ENCODE assay signal across 8 cellular contexts in the genomic region with DNA sequence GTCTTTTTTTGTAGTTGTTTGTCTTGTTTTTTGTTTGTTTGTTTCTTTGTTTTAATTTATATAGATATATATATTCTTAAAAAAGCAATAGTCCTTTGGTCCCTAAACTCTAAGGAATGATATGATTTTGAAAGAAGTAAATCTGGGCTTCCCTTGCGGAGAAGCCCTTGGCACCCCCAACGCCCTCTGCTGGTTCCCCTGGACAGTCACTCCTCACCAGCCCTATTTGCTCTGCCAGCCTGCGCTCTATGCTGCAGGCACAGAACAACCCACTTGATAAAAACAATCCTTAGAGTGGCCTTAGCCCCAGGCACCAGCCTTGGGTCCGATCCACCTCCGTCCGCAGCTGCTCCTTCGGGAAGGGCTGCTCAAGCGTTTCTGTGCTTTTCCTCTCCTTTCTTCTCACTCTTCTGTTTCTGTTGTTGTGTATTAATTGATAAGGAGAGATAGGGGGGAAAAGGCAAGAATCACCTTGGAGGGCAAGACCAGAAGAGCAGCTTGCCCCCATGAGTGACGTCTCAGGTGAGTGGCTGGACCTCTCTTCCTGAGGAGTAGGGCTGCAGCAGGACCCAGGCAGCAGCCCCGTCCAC. TPM values are rescaled to one million over a fixed set of nuclear protein-coding genes. Genes with fewer than 3 reads are reported as not detected.
DNase-seq lines count a peak whose midpoint lies in the region; ATAC-seq and TF ChIP-seq lines count a peak whose summit lies in the region.

No MANE protein-coding gene starts in this region.

- no peak overlapping the region for H2AFZ ChIP-seq in hepatocyte

- 61% methylated on average over 10 of the region's 10 CpGs for WGBS in hepatocyte (ENCODE audit: low lambda C conversion rate, missing lambda C conversion rate)

- no peaks in the 10 kb centered on the region for H3K36me3 ChIP-seq in hepatocyte (replicated peaks; ENCODE audit: insufficient read depth, low read depth)

- no peak overlapping the region for H3K4me2 ChIP-seq in hepatocyte

- H3K79me2 ChIP-seq in hepatocyte: no peaks in the 10 kb centered on the region

- no peaks in the 10 kb centered on the region for H3K27me3 ChIP-seq in hepatocyte

- no peaks in the 10 kb centered on the region for H3K9me3 ChIP-seq in hepatocyte (ENCODE audit: low read depth)

- TF ChIP-seq CTCF in hepatocyte (IDR thresholded peaks at IDR 0.05; ENCODE audit: poor library complexity): peak; percentile 49

- H3K27ac ChIP-seq in hepatocyte: no peak overlapping the region

- H3K4me1 ChIP-seq in hepatocyte (ENCODE audit: insufficient read depth): no peaks in the 10 kb centered on the region

- no peak overlapping the region for H3K4me3 ChIP-seq in hepatocyte

- no peaks in the 10 kb centered on the region for H3K9me2 ChIP-seq in hepatocyte (replicated peaks; ENCODE audit: insufficient read depth)

- DNase-seq in Right ventricle myocardium inferior (ENCODE audit: missing footprints) (peak; percentile 70), cardiac septum (ENCODE audit: low spot score) (no peak), RPMI7951 (ENCODE audit: low read depth) (peak; percentile 60), hepatocyte (ENCODE audit: low spot score) (peak; percentile 52), NCI-H128 (lab: John Stamatoyannopoulos, UW; ENCODE audit: unreplicated experiment) (no peak), DMS79 (lab: John Stamatoyannopoulos, UW) (no peak)
- peak; percentile 63 for DNase-seq in activated naive CD4-positive, alpha-beta T cell treated with anti-CD3 and anti-CD28 coated beads, Interleukin-2, amount 50 U/mL, for 16 hours
- DNase-seq in stimulated activated CD8-positive, alpha-beta memory T cell treated with anti-CD3 and anti-CD28 coated beads, Interleukin-12 subunit alpha, Interleukin-12 subunit beta, amount 100 ng/mL, for 4 hours (ENCODE audit: low read depth): peak; percentile 10

- intact Hi-C loops in Right ventricle myocardium inferior (cut with DNase I): loop anchor here (2.0 kb wide), 1 partner anchor 87 kb away; no protein-coding TSS in a partner anchor
- intact Hi-C loops in cardiac septum (cut with DNase I): loop anchor here (5.0 kb wide), 1 partner anchor 84 kb away; no protein-coding TSS in a partner anchor

- no peak for ATAC-seq in Right ventricle myocardium inferior

- H4K20me1 ChIP-seq in hepatocyte (ENCODE audit: insufficient read depth, poor library complexity, severe bottlenecking): no peaks in the 10 kb centered on the region

RNA-seq across cellular contexts. Expression of a gene that starts 13.7 kb away (rescaled TPM):
- total RNA-seq in Right ventricle myocardium inferior (46.4 TPM), cardiac septum (34.6 TPM), hepatocyte (37.6 and 57.1 TPM in 2 replicates)
- 19.5 and 28.8 TPM in 2 replicates for total RNA-seq in RPMI7951 (2014; rRNA removed; shearing (Covaris generic))
- 61.4 and 77.4 TPM in 2 replicates for polyA plus RNA-seq in hepatocyte

RNA-seq across cellular contexts. Expression of a gene that starts 33.9 kb away (rescaled TPM):
- total RNA-seq in Right ventricle myocardium inferior (1.6 TPM), cardiac septum (0.70 TPM), hepatocyte (1.1 and 2.4 TPM in 2 replicates)
- total RNA-seq in RPMI7951 (2014; rRNA removed; shearing (Covaris generic)): not detected in 2 replicates
- polyA plus RNA-seq in hepatocyte: 0.40 and 0.57 TPM in 2 replicates

RNA-seq across cellular contexts. Expression of a gene that starts 55.0 kb away (rescaled TPM):
- 1,022 TPM for total RNA-seq in Right ventricle myocardium inferior
- 984 TPM for total RNA-seq in cardiac septum
- 2,644 and 2,870 TPM in 2 replicates for total RNA-seq in RPMI7951 (2014; rRNA removed; shearing (Covaris generic))
- 314 and 332 TPM in 2 replicates for total RNA-seq in hepatocyte
- polyA plus RNA-seq in hepatocyte: 376 and 403 TPM in 2 replicates

Comparison
In these comparisons a context has a peak if more than half of its experiments do, and no peak if none do; other contexts are left out.
1. DNase-seq: peak in Right ventricle myocardium inferior (single experiment), RPMI7951 (single experiment), activated naive CD4-positive, alpha-beta T cell treated with anti-CD3 and anti-CD28 coated beads, Interleukin-2, amount 50 U/mL, for 16 hours (single experiment), hepatocyte (single experiment) and stimulated activated CD8-positive, alpha-beta memory T cell treated with anti-CD3 and anti-CD28 coated beads, Interleukin-12 subunit alpha, Interleukin-12 subunit beta, amount 100 ng/mL, for 4 hours (single experiment); none in cardiac septum (single experiment), NCI-H128 (single experiment) and DMS79 (single experiment).